8 cellular contexts compared by ENCODE assay signal in genomic region chr13:108322206-108322824, GRCh38. TPM values are rescaled to one million over a fixed set of nuclear protein-coding genes. Genes with fewer than 3 reads are reported as not detected.
A peak's percentile ranks its signal among the peaks of the same experiment; 100 is the strongest.
DNase-seq lines count a peak whose midpoint lies in the region; ATAC-seq and TF ChIP-seq lines count a peak whose summit lies in the region.

No MANE protein-coding gene starts in this region.

- POLR2A ChIA-PET in naive thymus-derived CD8-positive, alpha-beta T cell (lab: Charles Lee), result no interaction called here

- peaks cover 2% of the 10 kb centered on the region for H3K4me1 Mint-ChIP-seq in activated CD8-positive, alpha-beta memory T cell treated with anti-CD3 and anti-CD28 coated beads, Interleukin-2, amount 10 ng/mL, durations not matched to agents 7 days and 5 days
- H3K4me1 Mint-ChIP-seq in naive thymus-derived CD8-positive, alpha-beta T cell, result peaks cover 0 to 9% (median 6%) of the 10 kb centered on the region in 4 donors

- peaks cover 3% of the 10 kb centered on the region for H3K27me3 Mint-ChIP-seq in activated CD8-positive, alpha-beta memory T cell treated with anti-CD3 and anti-CD28 coated beads, Interleukin-2, amount 10 ng/mL, durations not matched to agents 7 days and 5 days
- peaks cover 4 to 14% (median 8%) of the 10 kb centered on the region in 5 donors for H3K27me3 Mint-ChIP-seq in naive thymus-derived CD8-positive, alpha-beta T cell

- H3K4me3 ChIP-seq in epithelial cell of proximal tubule (ENCODE audit: low read depth, low read length), result no peak overlapping the region

- ATAC-seq in activated CD8-positive, alpha-beta memory T cell treated with anti-CD3 and anti-CD28 coated beads, Interleukin-2, amount 10 ng/mL, durations not matched to agents 7 days and 5 days, result peak; percentile 81
- ATAC-seq in GM21825 (IDR thresholded peaks at IDR 0.05; ENCODE audit: unreplicated experiment), result peak; percentile 80
- ATAC-seq in naive thymus-derived CD8-positive, alpha-beta T cell, result peak; percentile 70 to 77

- CTCF ChIA-PET in activated CD8-positive, alpha-beta memory T cell treated with anti-CD3 and anti-CD28 coated beads, Interleukin-2, amount 10 ng/mL, durations not matched to agents 7 days and 5 days (lab: Charles Lee), result interaction anchor here (1.5 kb wide), 1 partner anchor 573 kb away, joined by 4 read pairs; no protein-coding TSS in a partner anchor

- H3K27ac Mint-ChIP-seq in activated CD8-positive, alpha-beta memory T cell treated with anti-CD3 and anti-CD28 coated beads, Interleukin-2, amount 10 ng/mL, durations not matched to agents 7 days and 5 days, result no peak overlapping the region
- no peak overlapping the region for H3K27ac Mint-ChIP-seq in naive thymus-derived CD8-positive, alpha-beta T cell

- H3K9me3 Mint-ChIP-seq in activated CD8-positive, alpha-beta memory T cell treated with anti-CD3 and anti-CD28 coated beads, Interleukin-2, amount 10 ng/mL, durations not matched to agents 7 days and 5 days (ENCODE audit: low read depth), result no peaks in the 10 kb centered on the region
- H3K9me3 Mint-ChIP-seq in naive thymus-derived CD8-positive, alpha-beta T cell, result no peaks in the 10 kb centered on the region

- TF ChIP-seq CTCF in epithelial cell of proximal tubule (conservative IDR thresholded peaks at IDR 0.05; ENCODE audit: low read depth, low read length), result peak; percentile 74

- H3K4me3 Mint-ChIP-seq in activated CD8-positive, alpha-beta memory T cell treated with anti-CD3 and anti-CD28 coated beads, Interleukin-2, amount 10 ng/mL, durations not matched to agents 7 days and 5 days, result no peak overlapping the region
- no peak overlapping the region for H3K4me3 Mint-ChIP-seq in naive thymus-derived CD8-positive, alpha-beta T cell

- no peaks in the 10 kb centered on the region for H3K36me3 Mint-ChIP-seq in activated CD8-positive, alpha-beta memory T cell treated with anti-CD3 and anti-CD28 coated beads, Interleukin-2, amount 10 ng/mL, durations not matched to agents 7 days and 5 days
- no peaks in the 10 kb centered on the region for H3K36me3 Mint-ChIP-seq in naive thymus-derived CD8-positive, alpha-beta T cell

- DNase-seq in activated CD8-positive, alpha-beta memory T cell treated with anti-CD3 and anti-CD28 coated beads, Interleukin-2, amount 10 ng/mL, durations not matched to agents 7 days and 5 days, result no peak
- DNase-seq in activated CD8-positive, alpha-beta memory T cell treated with anti-CD3 and anti-CD28 coated beads, Interleukin-2, amount 50 U/mL, for 48 hours, result no peak
- DNase-seq in KBM-7 (peak; percentile 57), SHP77 (lab: John Stamatoyannopoulos, UW) (peak; percentile 33 to 57), epithelial cell of proximal tubule (ENCODE audit: low read depth) (no peak), NK-92 (lab: John Stamatoyannopoulos, UW; ENCODE audit: unreplicated experiment) (no peak)
- peak in 3 of 10 donors; percentile 26 to 59 (median 41) for DNase-seq in naive thymus-derived CD8-positive, alpha-beta T cell

- in situ Hi-C loops in KBM-7 (cut with MboI; ENCODE audit: low pct_unique_long_range_greater_than_20kb, low sequenced_read_pairs), result no loop called here

RNA-seq across cellular contexts. Expression of gene TNFSF13B, which starts 52.8 kb away (rescaled TPM):
- 1 to 10 TPM; 6.2 to 9.3 TPM for total RNA-seq in activated CD8-positive, alpha-beta memory T cell treated with anti-CD3 and anti-CD28 coated beads, Interleukin-2, amount 10 ng/mL, durations not matched to agents 7 days and 5 days
- total RNA-seq in epithelial cell of proximal tubule, result 0.12 and 0.51 TPM in 2 replicates
- total RNA-seq in naive thymus-derived CD8-positive, alpha-beta T cell, result 1 to 10 TPM; 3.4 to 4.4 TPM
- 1 to 10 TPM; 2.8 to 5.6 (median 3.0) TPM for polyA plus RNA-seq in naive thymus-derived CD8-positive, alpha-beta T cell

Comparison
In these comparisons a context has a peak if more than half of its experiments do, and no peak if none do; other contexts are left out.
1. DNase-seq: peak in KBM-7 (single experiment) and SHP77 (2 of 2); none in activated CD8-positive, alpha-beta memory T cell treated with anti-CD3 and anti-CD28 coated beads, Interleukin-2, amount 10 ng/mL, durations not matched to agents 7 days and 5 days (single experiment), activated CD8-positive, alpha-beta memory T cell treated with anti-CD3 and anti-CD28 coated beads, Interleukin-2, amount 50 U/mL, for 48 hours (single experiment), epithelial cell of proximal tubule (single experiment) and NK-92 (single experiment).
2. Peak in every context shown above with its lines, with median percentiles within 50 percentile points of each other: ATAC-seq.